In the genomic region with DNA sequence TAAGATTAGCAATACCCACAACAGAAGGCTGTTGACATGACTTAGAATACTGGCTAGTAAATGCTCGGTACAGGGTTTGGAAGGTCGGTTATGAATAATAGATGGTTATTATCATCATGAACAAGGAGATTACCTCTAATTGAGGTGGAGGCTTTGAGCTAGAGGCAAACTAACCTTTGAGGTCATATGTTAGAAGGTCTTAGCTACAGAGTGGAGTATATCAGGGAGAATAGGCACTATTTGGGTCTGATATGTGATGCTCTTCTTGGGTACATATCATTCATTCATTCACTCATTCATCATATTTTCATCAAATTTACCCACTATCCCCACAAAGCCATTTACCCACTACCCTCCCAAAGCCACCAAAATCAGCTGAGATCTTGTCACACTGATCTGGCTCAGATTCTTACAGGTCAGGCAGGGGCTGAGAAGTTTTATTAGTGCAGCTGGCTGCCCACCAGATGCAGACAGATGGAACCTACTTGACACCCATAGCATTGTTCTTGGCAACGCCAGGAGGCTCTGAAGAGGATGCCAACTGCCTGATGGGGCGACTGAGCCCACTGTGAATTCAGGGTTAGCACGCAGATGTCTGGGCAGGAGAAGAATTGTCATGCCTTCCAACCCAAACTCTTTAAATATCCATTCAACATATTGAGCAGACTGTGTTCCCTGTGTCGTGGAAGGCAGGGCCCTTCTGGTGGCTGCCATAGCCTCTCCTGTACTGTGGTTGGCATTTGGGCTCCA, we compare ENCODE assay signal across 22 cellular contexts.
DNase-seq lines count a peak whose midpoint lies in the region; FAIRE-seq lines count a peak whose summit lies in the region.
"Had no signal": no experiment of that assay in that cellular context is flagged by ENCODE, and none has a peak within 500 bp of the region (broad histone marks: within the 10 kb centered on the region; RNA-seq: fewer than 3 reads in every experiment).

No MANE protein-coding gene starts in this region.

- no peak overlapping the region for H2AK5ac ChIP-seq in neuronal stem cell (ENCODE audit: low read depth, low read length)

- H3K18ac ChIP-seq in neuronal stem cell (ENCODE audit: low read length) = no peak overlapping the region

- H3K27ac Mint-ChIP-seq in activated naive CD8-positive, alpha-beta T cell treated with anti-CD3 and anti-CD28 coated beads for 36 hours = no peak overlapping the region
- H3K27ac Mint-ChIP-seq: activated CD8-positive, alpha-beta memory T cell treated with anti-CD3 and anti-CD28 coated beads, Interleukin-2, amount 10 ng/mL, durations not matched to agents 7 days and 5 days; activated T-cell treated with anti-CD3 and anti-CD28 coated beads, Interleukin-2, amount 50 U/mL, for 72 hours; CD4-positive, CD25-positive, alpha-beta regulatory T cell; dendritic cell treated with granulocyte-macrophage colony-stimulating factor and Interleukin-4, amounts not matched to agents 40 ng/mL and 50 ng/mL, for 4 days had no signal

- H3K4me3 ChIP-seq in neuronal stem cell (ENCODE audit: low read length in 2 of 2) (no peak overlapping the region), HAP-1 (no peak overlapping the region)
- H3K4me3 ChIP-seq: esophagus muscularis mucosa, heart right ventricle, pancreas, SJSA1 had no signal

- DNase-seq in DMS79 (lab: John Stamatoyannopoulos, UW) (peak; percentile 41), NCI-H1092 (lab: John Stamatoyannopoulos, UW) (peak; percentile 50), NCI-H524 treated with DMSO at 0.1 percent for 48 hours (lab: John Stamatoyannopoulos, UW) (peak; percentile 92), neuronal stem cell (ENCODE audit: low spot score) (no peak), HAP-1 (ENCODE audit: low spot score in 2 of 2) (no peak), urothelium cell line (ENCODE audit: low spot score) (no peak)
- no peak for DNase-seq in activated naive CD8-positive, alpha-beta T cell treated with anti-CD3 and anti-CD28 coated beads for 36 hours
- DNase-seq: activated CD4-positive, CD25-positive, alpha-beta regulatory T cell; activated naive CD4-positive, alpha-beta T cell treated with anti-CD3 and anti-CD28 coated beads, Interleukin-2, amount 50 U/mL, for 16 hours; activated T-cell treated with anti-CD3 and anti-CD28 coated beads, Interleukin-2, amount 50 U/mL, for 72 hours; CD4-positive, CD25-positive, alpha-beta regulatory T cell; foreskin keratinocyte; heart right ventricle; left cardiac atrium; NCI-H146; pancreas; trophoblast cell had no signal

- H2BK120ac ChIP-seq in neuronal stem cell (ENCODE audit: low read depth, low read length) = no peak overlapping the region

- no peaks in the 10 kb centered on the region for H3K9me3 Mint-ChIP-seq in activated naive CD8-positive, alpha-beta T cell treated with anti-CD3 and anti-CD28 coated beads for 36 hours
- H3K9me3 Mint-ChIP-seq: activated T-cell treated with anti-CD3 and anti-CD28 coated beads, Interleukin-2, amount 50 U/mL, for 72 hours; dendritic cell treated with granulocyte-macrophage colony-stimulating factor and Interleukin-4, amounts not matched to agents 40 ng/mL and 50 ng/mL, for 4 days had no signal

- H3K27ac ChIP-seq in neuronal stem cell (replicated peaks; ENCODE audit: low read length) = no peak overlapping the region
- H3K27ac ChIP-seq: esophagus muscularis mucosa, foreskin keratinocyte, heart right ventricle, pancreas, SJSA1 had no signal

- H3K79me1 ChIP-seq in neuronal stem cell (ENCODE audit: low read depth, low read length) = no peaks in the 10 kb centered on the region

- no peak overlapping the region for H4K8ac ChIP-seq in neuronal stem cell (ENCODE audit: low read depth, low read length)

- H3K36me3 Mint-ChIP-seq in activated naive CD8-positive, alpha-beta T cell treated with anti-CD3 and anti-CD28 coated beads for 36 hours = no peaks in the 10 kb centered on the region
- H3K36me3 Mint-ChIP-seq: activated CD8-positive, alpha-beta memory T cell treated with anti-CD3 and anti-CD28 coated beads, Interleukin-2, amount 10 ng/mL, durations not matched to agents 7 days and 5 days; CD4-positive, CD25-positive, alpha-beta regulatory T cell had no signal

- H3K23ac ChIP-seq in neuronal stem cell (ENCODE audit: low read depth, low read length, poor library complexity) = no peak overlapping the region

- H3K27me3 ChIP-seq in neuronal stem cell (ENCODE audit: control insufficient read depth in 3 of 3, insufficient read depth in 3 of 3, low read depth in 1 of 3, low read length in 3 of 3) (peaks cover 0 to 9% (median 0%) of the 10 kb centered on the region in 3 experiments), HAP-1 (ENCODE audit: low read depth) (0 out of 2 replicates have a peak, but pooled peaks cover 2% of the 10 kb centered on the region)
- H3K27me3 ChIP-seq: esophagus muscularis mucosa, heart right ventricle, pancreas, SJSA1 had no signal

- H3K4me2 ChIP-seq in neuronal stem cell (ENCODE audit: insufficient read depth, low read length, poor library complexity, severe bottlenecking) = no peak overlapping the region

- no peak overlapping the region for H2BK12ac ChIP-seq in neuronal stem cell (ENCODE audit: low read length)

- H3K36me3 ChIP-seq in neuronal stem cell (replicated peaks in 1 of 2; ENCODE audit: control insufficient read depth in 2 of 2, insufficient read depth in 2 of 2, low read length in 2 of 2) (no peaks in the 10 kb centered on the region), HAP-1 (replicated peaks) (no peaks in the 10 kb centered on the region)
- H3K36me3 ChIP-seq: esophagus muscularis mucosa, heart right ventricle, pancreas, SJSA1 had no signal

- no peaks in the 10 kb centered on the region for H3K9me3 ChIP-seq in neuronal stem cell (replicated peaks in 1 of 2; ENCODE audit: control insufficient read depth in 2 of 2, insufficient read depth in 1 of 2, low read depth in 1 of 2, low read length in 2 of 2)
- H3K9me3 ChIP-seq in HAP-1 = no peaks in the 10 kb centered on the region
- H3K9me3 ChIP-seq: heart right ventricle, pancreas had no signal

- H4K91ac ChIP-seq in neuronal stem cell (ENCODE audit: low read depth, low read length, poor library complexity) = no peak overlapping the region

- peaks cover 10% of the 10 kb centered on the region for H3K27me3 Mint-ChIP-seq in activated naive CD8-positive, alpha-beta T cell treated with anti-CD3 and anti-CD28 coated beads for 36 hours

- no peak for FAIRE-seq in urothelium cell line (lab: Jason Lieb, UNC)
- FAIRE-seq: H1, pancreas had no signal

- no peak overlapping the region for H2AFZ ChIP-seq in neuronal stem cell (ENCODE audit: low read length)

- no peak overlapping the region for H2BK5ac ChIP-seq in neuronal stem cell (ENCODE audit: low read length)

- H3K4me3 Mint-ChIP-seq in activated naive CD8-positive, alpha-beta T cell treated with anti-CD3 and anti-CD28 coated beads for 36 hours = no peak overlapping the region
- H3K4me3 Mint-ChIP-seq: activated CD8-positive, alpha-beta memory T cell treated with anti-CD3 and anti-CD28 coated beads, Interleukin-2, amount 10 ng/mL, durations not matched to agents 7 days and 5 days; activated T-cell treated with anti-CD3 and anti-CD28 coated beads, Interleukin-2, amount 50 U/mL, for 72 hours; CD4-positive, CD25-positive, alpha-beta regulatory T cell; dendritic cell treated with granulocyte-macrophage colony-stimulating factor and Interleukin-4, amounts not matched to agents 40 ng/mL and 50 ng/mL, for 4 days had no signal

- H3K4me1 ChIP-seq in neuronal stem cell (ENCODE audit: control insufficient read depth in 2 of 2, insufficient read depth in 1 of 2, low read depth in 1 of 2, low read length in 2 of 2) = peaks cover 12 to 15% of the 10 kb centered on the region in 2 donors
- H3K4me1 ChIP-seq in HAP-1 = no peaks in the 10 kb centered on the region; the same call in 1 of the 2 replicates
- H3K4me1 ChIP-seq: foreskin keratinocyte, pancreas, SJSA1 had no signal

- in situ Hi-C loops in HAP-1 (cut with MboI; ENCODE audit: low sequenced_read_pairs) = no loop called here

- peak overlapping the region; percentile 0 for H2BK15ac ChIP-seq in neuronal stem cell (ENCODE audit: low read length)

- no CpG with 5 or more reads among the region's 6 CpGs for WGBS in neuronal stem cell (ENCODE audit: extremely low coverage in 2 of 2, insufficient read length in 2 of 2, insufficient replicate concordance in 1 of 2), 2 donors

- H3K4ac ChIP-seq in neuronal stem cell (ENCODE audit: low read length) = no peak overlapping the region

- peaks cover 2% of the 10 kb centered on the region for H3K4me1 Mint-ChIP-seq in activated naive CD8-positive, alpha-beta T cell treated with anti-CD3 and anti-CD28 coated beads for 36 hours
- H3K4me1 Mint-ChIP-seq: activated CD8-positive, alpha-beta memory T cell treated with anti-CD3 and anti-CD28 coated beads, Interleukin-2, amount 10 ng/mL, durations not matched to agents 7 days and 5 days; CD4-positive, CD25-positive, alpha-beta regulatory T cell had no signal

- H3K14ac ChIP-seq in neuronal stem cell (ENCODE audit: low read length) = no peak overlapping the region

- H3K9ac ChIP-seq in neuronal stem cell (ENCODE audit: low read depth, low read length, poor library complexity) = no peak overlapping the region

Comparison
In these comparisons a context has a peak if more than half of its experiments do, and no peak if none do; other contexts are left out.
1. DNase-seq: peak in DMS79 (single experiment), NCI-H1092 (single experiment) and NCI-H524 treated with DMSO at 0.1 percent for 48 hours (single experiment); none in neuronal stem cell (single experiment), activated naive CD8-positive, alpha-beta T cell treated with anti-CD3 and anti-CD28 coated beads for 36 hours (single experiment), HAP-1 (0 of 2) and urothelium cell line (single experiment).